In genomic region chr11:7485136-7485853, GRCh38 we compare ENCODE assay signal across 14 cellular contexts. TPM values are rescaled to one million over a fixed set of nuclear protein-coding genes. Genes with fewer than 3 reads are reported as not detected.
DNase-seq lines count a peak whose midpoint lies in the region; ATAC-seq and TF ChIP-seq lines count a peak whose summit lies in the region.
"Had no signal": no experiment of that assay in that cellular context is flagged by ENCODE, and none has a peak within 500 bp of the region (broad histone marks: within the 10 kb centered on the region; RNA-seq: fewer than 3 reads in every experiment).

Gene OLFML1, plus strand, starts transcription at chr11:7485506. Its CDS starts 370 bp downstream, at chr11:7485876.

- no peaks in the 10 kb centered on the region for H3K9me3 Mint-ChIP-seq in neural progenitor cell
- H3K9me3 Mint-ChIP-seq in activated naive CD8-positive, alpha-beta T cell treated with anti-CD3 and anti-CD28 coated beads, Interleukin-2, amount 50 U/mL, for 24 hours = no peaks in the 10 kb centered on the region
- H3K9me3 Mint-ChIP-seq: central memory CD8-positive, alpha-beta T cell; natural killer cell had no signal

- 48 to 58% (median 54%) methylated on average over 9 to 10 of the region's 10 CpGs for WGBS in heart left ventricle, 4 donors
- WGBS in upper lobe of left lung, 2 donors = 65 to 68% methylated on average over 7 to 10 of the region's 10 CpGs

- TF ChIP-seq CTCF in heart left ventricle (IDR thresholded peaks at IDR 0.05) = no peak
- no peak for TF ChIP-seq CTCF in neural progenitor cell (IDR thresholded peaks at IDR 0.05)
- TF ChIP-seq CTCF in upper lobe of left lung (IDR thresholded peaks at IDR 0.05) = no peak

- H3K27me3 ChIP-seq in adipocyte (replicated peaks; ENCODE audit: control insufficient read depth, insufficient read depth, low read length) = no peaks in the 10 kb centered on the region
- no peaks in the 10 kb centered on the region for H3K27me3 ChIP-seq in heart left ventricle
- H3K27me3 ChIP-seq in neural progenitor cell = no peaks in the 10 kb centered on the region
- no peaks in the 10 kb centered on the region for H3K27me3 ChIP-seq in upper lobe of left lung

- H4K20me1 ChIP-seq in neural progenitor cell (ENCODE audit: low read depth) = no peaks in the 10 kb centered on the region

- intact Hi-C loops in heart left ventricle (cut with DNase I) = no loop called here

- no peaks in the 10 kb centered on the region for H3K79me2 ChIP-seq in neural progenitor cell (ENCODE audit: low read depth)

- TF ChIP-seq EP300 in upper lobe of left lung (IDR thresholded peaks at IDR 0.05) = no peak

- no peaks in the 10 kb centered on the region for H3K36me3 Mint-ChIP-seq in neural progenitor cell
- H3K36me3 Mint-ChIP-seq in activated naive CD8-positive, alpha-beta T cell treated with anti-CD3 and anti-CD28 coated beads, Interleukin-2, amount 50 U/mL, for 24 hours (ENCODE audit: low read depth) = no peaks in the 10 kb centered on the region
- H3K36me3 Mint-ChIP-seq: natural killer cell had no signal

- no peaks in the 10 kb centered on the region for H3K36me3 ChIP-seq in adipocyte (ENCODE audit: control insufficient read depth, insufficient read depth, low read length, severe bottlenecking)
- H3K36me3 ChIP-seq in heart left ventricle = peaks cover 0 to 18% (median 0%) of the 10 kb centered on the region in 9 donors
- no peaks in the 10 kb centered on the region for H3K36me3 ChIP-seq in neural progenitor cell
- H3K36me3 ChIP-seq in upper lobe of left lung = no peaks in the 10 kb centered on the region

- H3K4me3 Mint-ChIP-seq in neural progenitor cell = no peak within 1 kb of the TSS
- H3K4me3 Mint-ChIP-seq in activated naive CD8-positive, alpha-beta T cell treated with anti-CD3 and anti-CD28 coated beads, Interleukin-2, amount 50 U/mL, for 24 hours = no peak within 1 kb of the TSS
- H3K4me3 Mint-ChIP-seq: central memory CD8-positive, alpha-beta T cell; natural killer cell had no signal

- peaks cover 49% of the 10 kb centered on the region for H3K4me1 ChIP-seq in adipocyte (ENCODE audit: control insufficient read depth, insufficient read depth, low read length)
- peaks cover 0 to 12% (median 2%) of the 10 kb centered on the region in 12 donors for H3K4me1 ChIP-seq in heart left ventricle
- H3K4me1 ChIP-seq in neural progenitor cell = no peaks in the 10 kb centered on the region
- no peaks in the 10 kb centered on the region for H3K4me1 ChIP-seq in upper lobe of left lung

- H3K27me3 Mint-ChIP-seq in neural progenitor cell (ENCODE audit: insufficient read depth, low read depth) = no peaks in the 10 kb centered on the region
- no peaks in the 10 kb centered on the region for H3K27me3 Mint-ChIP-seq in activated naive CD8-positive, alpha-beta T cell treated with anti-CD3 and anti-CD28 coated beads, Interleukin-2, amount 50 U/mL, for 24 hours

- H3K4me1 Mint-ChIP-seq in neural progenitor cell = peaks cover 4% of the 10 kb centered on the region
- H3K4me1 Mint-ChIP-seq in activated naive CD8-positive, alpha-beta T cell treated with anti-CD3 and anti-CD28 coated beads, Interleukin-2, amount 50 U/mL, for 24 hours = no peaks in the 10 kb centered on the region
- H3K4me1 Mint-ChIP-seq: central memory CD8-positive, alpha-beta T cell; natural killer cell had no signal

- ATAC-seq in heart left ventricle = peak; percentile 57 to 76 (median 64)
- ATAC-seq in upper lobe of left lung (ENCODE audit: low FRiP score in 2 of 2) = peak; percentile 16 to 78
- ATAC-seq in GM19328 (IDR thresholded peaks at IDR 0.05; ENCODE audit: unreplicated experiment) = no peak
- ATAC-seq in activated naive CD8-positive, alpha-beta T cell treated with anti-CD3 and anti-CD28 coated beads, Interleukin-2, amount 50 U/mL, for 24 hours = no peak
- ATAC-seq: natural killer cell had no signal

- no peak within 1 kb of the TSS for H3K27ac Mint-ChIP-seq in neural progenitor cell
- H3K27ac Mint-ChIP-seq in activated naive CD8-positive, alpha-beta T cell treated with anti-CD3 and anti-CD28 coated beads, Interleukin-2, amount 50 U/mL, for 24 hours = no peak within 1 kb of the TSS
- H3K27ac Mint-ChIP-seq: natural killer cell had no signal

- no peaks in the 10 kb centered on the region for H3K9me3 ChIP-seq in adipocyte (ENCODE audit: control insufficient read depth, low read length)
- no peaks in the 10 kb centered on the region for H3K9me3 ChIP-seq in heart left ventricle
- H3K9me3 ChIP-seq in neural progenitor cell (ENCODE audit: low read depth) = no peaks in the 10 kb centered on the region
- no peaks in the 10 kb centered on the region for H3K9me3 ChIP-seq in upper lobe of left lung

- DNase-seq in adipocyte (ENCODE audit: low read depth) (peak; percentile 51), heart left ventricle (peak in 3 of 5 donors; percentile 22 to 37 (median 35)), neural progenitor cell (ENCODE audit: low spot score) (no peak), upper lobe of left lung (no peak), NCI-H187 (lab: John Stamatoyannopoulos, UW) (no peak), germinal center (ENCODE audit: low spot score) (no peak)
- no peak for DNase-seq in activated naive CD8-positive, alpha-beta T cell treated with anti-CD3 and anti-CD28 coated beads, Interleukin-2, amount 50 U/mL, for 24 hours
- DNase-seq: activated T-cell treated with anti-CD3 and anti-CD28 coated beads, Interleukin-2, amount 50 U/mL, for 48 hours; glutamatergic neuron; natural killer cell; NCI-H524; stimulated activated CD4-positive, alpha-beta T cell treated with anti-CD3 and anti-CD28 coated beads, Interleukin-2, amount 100 ng/mL, for 48 hours had no signal

- TF ChIP-seq POLR2A in heart left ventricle (IDR thresholded peaks at IDR 0.05) (no peak), upper lobe of left lung (IDR thresholded peaks at IDR 0.05) (no peak)

- H3K9ac ChIP-seq in adipocyte (ENCODE audit: low read length) (peak within 1 kb of the TSS; percentile 72), neural progenitor cell (no peak within 1 kb of the TSS)

- no peaks in the 10 kb centered on the region for H3F3A ChIP-seq in neural progenitor cell (ENCODE audit: low read depth)

- H3K4me3 ChIP-seq in adipocyte (ENCODE audit: low read length) (peak within 1 kb of the TSS; percentile 78), heart left ventricle (peak within 1 kb of the TSS in 11 of 12 donors; percentile 28 to 72 (median 51)), neural progenitor cell (no peak within 1 kb of the TSS), upper lobe of left lung (peak within 1 kb of the TSS in 3 of 4 donors; percentile 26 to 41 (median 38))

- peak within 1 kb of the TSS; percentile 34 for H2AFZ ChIP-seq in neural progenitor cell (replicated peaks)

- H3K27ac ChIP-seq in heart left ventricle (peak within 1 kb of the TSS in 11 of 12 donors; percentile 14 to 72 (median 60)), neural progenitor cell (no peak within 1 kb of the TSS), upper lobe of left lung (peak within 1 kb of the TSS in 3 of 4 donors; percentile 19 to 45 (median 43))

- no peak within 1 kb of the TSS for H3K4me2 ChIP-seq in neural progenitor cell

RNA-seq across cellular contexts. Expression of gene OLFML1, which starts in this region (rescaled TPM):
- total RNA-seq in heart left ventricle = 10 to 100 TPM in 1 of 9 donors, 1 to 10 TPM in 8; 1.7 to 17.9 (median 4.7) TPM
- polyA plus RNA-seq in heart left ventricle = 1 to 10 TPM; 1.8 to 2.6 TPM
- not detected in 2 replicates for total RNA-seq in neural progenitor cell (ENCODE audit: low replicate concordance)
- 10 to 100 TPM in 2 of 6 donors, 1 to 10 TPM in 4; 1.6 to 34.2 (median 4.6) TPM for total RNA-seq in upper lobe of left lung
- total RNA-seq: natural killer cell had no signal

Comparison
In these comparisons a context has a peak if more than half of its experiments do, and no peak if none do; other contexts are left out.
1. DNase-seq: peak in adipocyte (single experiment) and heart left ventricle (3 of 5); none in neural progenitor cell (single experiment), upper lobe of left lung (0 of 2), activated naive CD8-positive, alpha-beta T cell treated with anti-CD3 and anti-CD28 coated beads, Interleukin-2, amount 50 U/mL, for 24 hours (single experiment), NCI-H187 (0 of 2) and germinal center (single experiment).
2. ATAC-seq: peak in heart left ventricle (4 of 4) and upper lobe of left lung (2 of 2); none in GM19328 (single experiment) and activated naive CD8-positive, alpha-beta T cell treated with anti-CD3 and anti-CD28 coated beads, Interleukin-2, amount 50 U/mL, for 24 hours (single experiment).